Comparison of ENCODE assay signal across 8 cellular contexts in the genomic region with DNA sequence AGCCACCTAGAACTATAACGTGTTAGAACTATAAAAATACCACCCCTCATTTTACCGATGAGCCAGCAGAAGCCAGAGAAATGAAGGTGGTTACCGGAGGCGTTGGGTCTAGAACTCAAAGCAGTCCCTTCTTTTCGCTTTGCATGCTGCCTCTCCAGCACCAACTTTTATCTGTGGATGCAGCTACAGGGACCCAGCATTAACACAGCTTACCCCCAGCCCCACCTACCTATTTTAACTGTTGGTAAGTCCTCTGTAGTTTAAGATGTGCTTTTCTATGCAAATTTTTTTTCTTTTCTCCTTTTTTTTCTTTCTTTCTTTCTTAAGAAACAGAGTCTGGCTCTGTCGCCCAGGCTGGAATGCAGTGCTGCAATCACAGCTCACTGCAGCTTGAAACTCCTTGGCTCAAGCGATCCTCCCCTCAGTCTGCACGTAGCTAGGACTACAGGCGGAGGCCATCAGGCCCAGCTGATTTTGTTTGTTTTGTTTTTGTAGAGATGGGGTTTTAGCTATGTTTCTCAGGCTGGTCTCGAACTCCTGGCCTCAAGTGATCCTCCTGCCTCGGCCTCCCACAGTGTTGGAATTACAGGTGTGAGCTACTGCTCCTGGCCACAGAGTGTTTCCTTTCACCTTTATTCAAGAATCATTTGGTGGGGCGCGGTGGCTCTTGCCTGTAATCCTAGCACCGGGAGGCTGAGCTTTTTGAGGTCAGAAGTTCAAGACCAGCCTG. TPM values are rescaled to one million over a fixed set of nuclear protein-coding genes. Genes with fewer than 3 reads are reported as not detected.
DNase-seq lines count a peak whose midpoint lies in the region; ATAC-seq and TF ChIP-seq lines count a peak whose summit lies in the region.

No MANE protein-coding gene starts in this region.

- TF ChIP-seq CTCF in HL-60 (IDR thresholded peaks at IDR 0.05; ENCODE audit: insufficient read depth, low read length) (no peak), right atrium auricular region (IDR thresholded peaks at IDR 0.05) (no peak), GM10248 (IDR thresholded peaks at IDR 0.05; ENCODE audit: control extremely low read depth, extremely low read depth, low read depth, missing control alignments) (no peak)

- H3K4me3 Mint-ChIP-seq in activated naive CD8-positive, alpha-beta T cell: peak overlapping the region; percentile 91

- DNase-seq in ELR (ENCODE audit: low read depth) (peak; percentile 51), HL-60 (ENCODE audit: low read depth in 1 of 2, low spot score in 1 of 2) (no peak), right atrium auricular region (ENCODE audit: low spot score) (peak; percentile 64), skeletal muscle cell (ENCODE audit: low read depth) (peak; percentile 39), GM10248 (ENCODE audit: extremely low spot score) (no peak)
- no peak for DNase-seq in stimulated activated CD4-positive, alpha-beta T cell treated with anti-CD3 and anti-CD28 coated beads, Interleukin-15, amount 100 ng/mL, for 24 hours

- H3K9me3 ChIP-seq in right atrium auricular region: no peaks in the 10 kb centered on the region

- H3K4me3 ChIP-seq in HL-60 (replicated peaks; ENCODE audit: insufficient read depth, low read length) (peak overlapping the region; percentile 91), right atrium auricular region (peak overlapping the region; percentile 70 to 75), skeletal muscle cell (ENCODE audit: low read depth, low read length) (peak overlapping the region; percentile 84)

- H3K27ac ChIP-seq in HL-60 (replicated peaks) (peak overlapping the region; percentile 78), right atrium auricular region (peak overlapping the region; percentile 90)

- peaks cover 0 to 17% of the 10 kb centered on the region in 2 donors for H3K4me1 ChIP-seq in right atrium auricular region

- no peaks in the 10 kb centered on the region for H3K36me3 ChIP-seq in right atrium auricular region

- H3K9me3 Mint-ChIP-seq in activated naive CD8-positive, alpha-beta T cell (ENCODE audit: low read depth): no peaks in the 10 kb centered on the region

- H3K36me3 Mint-ChIP-seq in activated naive CD8-positive, alpha-beta T cell: no peaks in the 10 kb centered on the region

- no peaks in the 10 kb centered on the region for H3K27me3 ChIP-seq in HL-60 (ENCODE audit: insufficient read depth, poor library complexity, severe bottlenecking)
- no peaks in the 10 kb centered on the region for H3K27me3 ChIP-seq in right atrium auricular region

- CTCF ChIA-PET in GM10248 (lab: Yijun Ruan, JAX): interaction anchor here (0.7 to 4.1 kb wide), 25 partner anchors 10 to 126 kb away, joined by 3 to 32 read pairs (median 4); partner anchors contain the start of genes CCNC and PNISR

- H3K27ac Mint-ChIP-seq in activated naive CD8-positive, alpha-beta T cell: peak overlapping the region; percentile 75

- POLR2A ChIA-PET in GM10248 (lab: Yijun Ruan, JAX): no interaction called here

- no peaks in the 10 kb centered on the region for H3K27me3 Mint-ChIP-seq in activated naive CD8-positive, alpha-beta T cell

- peaks cover 6% of the 10 kb centered on the region for H3K4me1 Mint-ChIP-seq in activated naive CD8-positive, alpha-beta T cell (ENCODE audit: low read depth)

- ATAC-seq in GM21390 (IDR thresholded peaks at IDR 0.05; ENCODE audit: unreplicated experiment): peak; percentile 25

RNA-seq across cellular contexts. Expression of gene USP45, which starts 6.5 kb away (rescaled TPM):
- 10 to 100 TPM in 1 of 2 donors, 1 to 10 TPM in 1; 7.0 to 10.9 TPM for total RNA-seq in right atrium auricular region

RNA-seq across cellular contexts. Expression of gene CCNC, which starts 46.7 kb away (rescaled TPM):
- total RNA-seq in right atrium auricular region: 10 to 100 TPM; 17.6 to 23.1 TPM

Comparison
In these comparisons a context has a peak if more than half of its experiments do, and no peak if none do; other contexts are left out.
1. DNase-seq: peak in ELR (single experiment), right atrium auricular region (single experiment) and skeletal muscle cell (single experiment); none in HL-60 (0 of 2), stimulated activated CD4-positive, alpha-beta T cell treated with anti-CD3 and anti-CD28 coated beads, Interleukin-15, amount 100 ng/mL, for 24 hours (single experiment) and GM10248 (single experiment).
2. Peak in every context shown above with its lines, with median percentiles within 50 percentile points of each other: H3K4me3 ChIP-seq.